ENCODE assay signal across 8 cellular contexts in the genomic region with DNA sequence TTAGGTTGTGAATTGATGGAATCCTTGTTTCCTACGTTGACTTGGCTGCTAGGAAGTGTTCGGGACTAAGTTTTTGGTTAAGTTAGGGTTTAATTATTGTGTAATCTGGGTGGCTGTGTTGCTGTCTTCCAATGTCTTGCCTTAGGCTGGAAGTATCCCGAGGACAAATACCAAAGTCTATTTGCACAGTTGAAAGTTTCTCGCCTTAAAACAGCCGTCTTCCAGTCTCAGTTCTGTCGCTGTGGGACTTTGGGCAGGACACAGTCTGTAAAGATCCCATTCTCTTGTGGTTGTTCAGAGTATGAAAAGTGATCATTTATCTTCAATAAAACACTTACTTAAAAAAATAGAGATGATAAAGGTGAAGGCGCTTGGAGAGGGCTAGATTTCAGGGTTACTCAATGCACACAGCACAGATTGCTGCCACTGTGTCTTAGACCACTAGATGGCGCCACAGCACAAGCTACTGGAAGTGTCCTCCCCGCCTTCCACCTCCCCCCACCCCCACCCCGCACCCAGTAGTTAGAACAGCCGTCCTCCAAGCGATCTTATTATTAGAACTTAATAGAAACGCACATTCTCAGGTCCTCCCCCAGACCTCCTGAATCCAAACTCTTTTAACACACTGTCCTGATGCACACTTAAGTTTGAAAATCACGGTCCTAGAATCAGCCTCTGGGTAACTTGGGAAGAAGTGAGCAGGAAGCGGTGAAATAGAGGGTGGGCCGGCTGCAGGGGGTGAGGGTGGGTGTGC. TPM values are rescaled to one million over a fixed set of nuclear protein-coding genes. Genes with fewer than 3 reads are reported as not detected.
DNase-seq lines count a peak whose midpoint lies in the region; ATAC-seq and TF ChIP-seq lines count a peak whose summit lies in the region.

No MANE protein-coding gene starts in this region.

- H3K36me3 ChIP-seq in adrenal gland (replicated peaks in 1 of 2) (no peaks in the 10 kb centered on the region), right atrium auricular region (no peaks in the 10 kb centered on the region)

- H3K4me1 ChIP-seq in adrenal gland (replicated peaks in 1 of 2), result no peaks in the 10 kb centered on the region
- H3K4me1 ChIP-seq in right atrium auricular region, result peaks cover 0 to 3% of the 10 kb centered on the region in 2 donors

- TF ChIP-seq POLR2A in adrenal gland (IDR thresholded peaks at IDR 0.05), result no peak

- H3K27me3 ChIP-seq in adrenal gland, result no peaks in the 10 kb centered on the region
- no peaks in the 10 kb centered on the region for H3K27me3 ChIP-seq in right atrium auricular region

- H3K4me3 ChIP-seq in adrenal gland (peak overlapping the region in 1 of 4 donors; percentile 20), right atrium auricular region (peak overlapping the region; percentile 11 to 15)

- H3K27ac ChIP-seq in adrenal gland (no peak overlapping the region), right atrium auricular region (no peak overlapping the region)

- TF ChIP-seq CTCF in adrenal gland (IDR thresholded peaks at IDR 0.05), result peak; percentile 63 to 91 (median 78)
- TF ChIP-seq CTCF in right atrium auricular region (IDR thresholded peaks at IDR 0.05), result peak; percentile 90 to 95

- H3K9me3 ChIP-seq in adrenal gland (replicated peaks in 1 of 3), result no peaks in the 10 kb centered on the region
- no peaks in the 10 kb centered on the region for H3K9me3 ChIP-seq in right atrium auricular region

- DNase-seq in activated gamma-delta T cell treated with Interleukin-2 at 50 U/mL for 16 hours (peak; percentile 83), activated gamma-delta T cell (lab: John Stamatoyannopoulos, UW) (no peak), NCI-H1417 treated with DMSO at 0.1 percent for 48 hours (lab: John Stamatoyannopoulos, UW) (peak; percentile 23), T follicular helper cell (ENCODE audit: low read depth) (peak; percentile 78), adrenal gland (peak; percentile 82 to 96 (median 88)), right atrium auricular region (ENCODE audit: low spot score) (peak; percentile 86), sciatic nerve (ENCODE audit: low spot score) (peak; percentile 92)

- ATAC-seq in sciatic nerve, result peak; percentile 95
- no peak for ATAC-seq in HG02840 (IDR thresholded peaks at IDR 0.05; ENCODE audit: low FRiP score, unreplicated experiment)

- 23 to 27% (median 25%) methylated on average over 14 to 16 of the region's 16 CpGs for WGBS in adrenal gland, 4 donors

- intact Hi-C loops in adrenal gland (cut with DNase I) (loop anchor here (5.0 to 10.0 kb wide), 2 partner anchors 611 to 694 kb away; no protein-coding TSS in a partner anchor), sciatic nerve (cut with DNase I) (loop anchor here (10.0 kb wide), 2 partner anchors 614 to 704 kb away; partner anchors contain the start of gene CCDC182)

RNA-seq across cellular contexts. Expression of gene AKAP1, which starts 45.8 kb away (rescaled TPM):
- total RNA-seq in adrenal gland, result 100 to 1,000 TPM in 1 of 8 donors, 10 to 100 TPM in 7; 25.4 to 259 (median 30.0) TPM
- 10 to 100 TPM; 15.2 to 46.6 (median 16.2) TPM for polyA plus RNA-seq in adrenal gland
- 100 to 1,000 TPM in 1 of 2 donors, 10 to 100 TPM in 1; 90.4 to 139 TPM for total RNA-seq in right atrium auricular region
- 25.3 TPM for total RNA-seq in sciatic nerve
